ENCODE assay signal across 8 cellular contexts in the genomic region with DNA sequence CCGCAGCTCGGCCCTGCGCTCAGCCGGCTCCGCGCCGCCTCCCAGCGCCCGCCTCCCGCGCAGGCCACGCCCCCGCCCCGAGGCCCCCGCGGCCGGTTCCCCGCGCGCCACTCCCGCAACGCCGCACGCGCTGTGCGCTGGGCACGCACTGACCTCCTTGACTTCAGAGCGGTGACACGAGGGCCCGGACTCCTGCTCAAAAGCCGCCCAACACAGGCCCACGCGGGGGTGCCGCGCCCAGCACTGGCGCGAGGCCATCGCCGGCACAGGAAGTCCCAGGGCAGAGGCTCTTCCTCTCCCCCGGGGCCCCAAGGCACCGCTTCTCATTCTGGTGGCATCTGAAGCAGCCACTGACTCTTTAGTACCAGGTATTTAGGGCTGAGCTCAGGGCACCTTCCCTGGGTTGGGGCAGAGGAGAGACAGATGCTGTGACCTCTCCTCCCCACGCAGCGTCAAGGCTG. TPM values are rescaled to one million over a fixed set of nuclear protein-coding genes. Genes with fewer than 3 reads are reported as not detected.
DNase-seq lines count a peak whose midpoint lies in the region; ATAC-seq, FAIRE-seq and TF ChIP-seq lines count a peak whose summit lies in the region.

No MANE protein-coding gene starts in this region.

- H3K36me3 ChIP-seq in ovary: no peaks in the 10 kb centered on the region

- intact Hi-C loops in ovary (cut with DNase I): no loop called here

- ATAC-seq in GM18517 (IDR thresholded peaks at IDR 0.05; ENCODE audit: unreplicated experiment): peak; percentile 45
- ATAC-seq in HG03108 (IDR thresholded peaks at IDR 0.05; ENCODE audit: unreplicated experiment): peak; percentile 38

- H3K4me3 ChIP-seq in ovary: peak overlapping the region; percentile 53

- TF ChIP-seq CTCF in ovary (IDR thresholded peaks at IDR 0.05): no peak

- peaks cover 14% of the 10 kb centered on the region for H3K4me1 ChIP-seq in ovary (ENCODE audit: insufficient read depth)

- WGBS in ovary, 3 donors: 0 to 1% (median 1%) methylated on average over 6 to 43 of the region's 43 CpGs

- FAIRE-seq in urothelium cell line (lab: Jason Lieb, UNC): no peak

- no peak for TF ChIP-seq EP300 in ovary (IDR thresholded peaks at IDR 0.05)

- DNase-seq in A172 (ENCODE audit: low spot score) (peak; percentile 47), RKO (ENCODE audit: low spot score) (peak; percentile 66), germinal center (ENCODE audit: low spot score) (peak; percentile 89), ovary (peak; percentile 55 to 80 (median 65)), urothelium cell line (ENCODE audit: low spot score) (peak; percentile 64)
- peak; percentile 37 to 66 (median 46) for DNase-seq in activated naive CD4-positive, alpha-beta T cell (lab: John Stamatoyannopoulos, UW)

- peak overlapping the region; percentile 23 to 90 for H3K27ac ChIP-seq in ovary

- no peaks in the 10 kb centered on the region for H3K9me3 ChIP-seq in ovary

- no peaks in the 10 kb centered on the region for H3K27me3 ChIP-seq in ovary

- no peak for TF ChIP-seq POLR2A in ovary (IDR thresholded peaks at IDR 0.05)

RNA-seq across cellular contexts. Expression of gene TNK2, which starts 12.4 kb away (rescaled TPM):
- 14.6 and 15.4 TPM in 2 replicates for total RNA-seq in A172 (2014; rRNA removed; shearing (Covaris generic))
- 10 to 100 TPM; 17.0 to 50.1 (median 36.7) TPM for total RNA-seq in ovary
- polyA plus RNA-seq in ovary: 10 to 100 TPM in 1 of 2 donors, 1 to 10 TPM in 1; 2.4 to 26.6 TPM

Comparison
In these comparisons a context has a peak if more than half of its experiments do, and no peak if none do; other contexts are left out.
1. Peak in every context shown above with its lines: DNase-seq, ATAC-seq, H3K4me3 ChIP-seq and H3K27ac ChIP-seq.